In genomic region chr12:65741662-65742480, GRCh38 we compare ENCODE assay signal across 8 cellular contexts.
DNase-seq lines count a peak whose midpoint lies in the region; ATAC-seq, FAIRE-seq and TF ChIP-seq lines count a peak whose summit lies in the region.

No MANE protein-coding gene starts in this region.

- WGBS in mammary epithelial cell (ENCODE audit: low coverage, missing lambda C conversion rate), result 18% methylated on average over 5 of the region's 83 CpGs

- no peak for TF ChIP-seq POLR2A in GM12892 (IDR thresholded peaks at IDR 0.05; ENCODE audit: low read depth, low read length)

- peak; percentile 73 for ATAC-seq in Panc1

- CTCF ChIA-PET in Panc1 (lab: Charles Lee), result interaction anchor here (0.6 kb wide), 1 partner anchor 71 kb away, joined by 4 read pairs; no protein-coding TSS in a partner anchor
- CTCF ChIA-PET in mammary epithelial cell (lab: Charles Lee; ENCODE audit: low non-redundant PET), result interaction anchor here (0.7 to 0.8 kb wide), 2 partner anchors 21 to 77 kb away, joined by 3 to 4 read pairs; no protein-coding TSS in a partner anchor

- H3K27ac ChIP-seq in Panc1 (ENCODE audit: low read length), result peak overlapping the region; percentile 77
- H3K27ac ChIP-seq in mammary epithelial cell (ENCODE audit: insufficient read depth, low read depth, low read length), result peak overlapping the region; percentile 46
- peak overlapping the region in 6 of 21 experiments; percentile 7 to 74 (median 40) for H3K27ac ChIP-seq in skin epidermis

- H3K27me3 ChIP-seq in Panc1 (ENCODE audit: control insufficient read depth, insufficient read depth, low read length) (no peaks in the 10 kb centered on the region), mammary epithelial cell (ENCODE audit: insufficient read depth, low read length) (no peaks in the 10 kb centered on the region)

- H3K36me3 ChIP-seq in Panc1 (ENCODE audit: control insufficient read depth, insufficient read depth, low read length) (no peaks in the 10 kb centered on the region), mammary epithelial cell (ENCODE audit: insufficient read depth, low read length) (no peaks in the 10 kb centered on the region)

- FAIRE-seq in GM12892 (lab: Jason Lieb, UNC), result no peak

- H2AFZ ChIP-seq in mammary epithelial cell (ENCODE audit: low read depth, low read length), result peak overlapping the region; percentile 98

- no peak; the same call in 1 of the 2 replicates for TF ChIP-seq CTCF in Panc1 (IDR thresholded peaks at IDR 0.05)
- TF ChIP-seq CTCF in mammary epithelial cell (conservative IDR thresholded peaks at IDR 0.05 in 1 of 2, IDR thresholded peaks at IDR 0.05 in 1 of 2; ENCODE audit: extremely low read depth in 1 of 2, insufficient read depth in 1 of 2, low read depth in 1 of 2, low read length in 2 of 2), result peak in 1 of 2 donors; percentile 8

- peaks cover 3% of the 10 kb centered on the region; the same call in 1 of the 2 replicates for H3K9me3 ChIP-seq in Panc1 (ENCODE audit: control insufficient read depth, insufficient read depth, low read depth, low read length)
- no peaks in the 10 kb centered on the region for H3K9me3 ChIP-seq in mammary epithelial cell (replicated peaks; ENCODE audit: insufficient read depth, low read length)

- H3K9ac ChIP-seq in mammary epithelial cell (ENCODE audit: insufficient read depth, low read length), result peak overlapping the region; percentile 72

- POLR2A ChIA-PET in Panc1 (lab: Charles Lee), result no interaction called here

- peak; percentile 12 to 22 for DNase-seq in activated CD4-positive, alpha-beta T cell treated with anti-CD3 and anti-CD28 coated beads for 4 hours
- no peak for DNase-seq in activated CD4-positive, alpha-beta T cell treated with anti-CD3 and anti-CD28 coated beads for 1 hour
- DNase-seq in Panc1 (ENCODE audit: low read depth, low spot score) (no peak), mammary epithelial cell (no peak), iris pigment epithelial cell (ENCODE audit: low read depth) (peak; percentile 59), UCSD-AML1 (lab: John Stamatoyannopoulos, UW; ENCODE audit: unreplicated experiment) (no peak), GM12892 (ENCODE audit: insufficient read length) (no peak)

- BruUV-seq in Panc1 (replicated peaks; lab: Mats Ljungman, UMichigan) (no TSS peak), mammary epithelial cell (replicated peaks; lab: Mats Ljungman, UMichigan) (TSS peak; percentile 38)

- intact Hi-C loops in Panc1 (cut with micrococcal nuclease; ENCODE audit: unreplicated experiment), result loop anchor here (10.0 kb wide), 2 partner anchors 83 to 137 kb away; partner anchors contain the start of gene HMGA2
- intact Hi-C loops in mammary epithelial cell (cut with micrococcal nuclease), result loop anchor here (1.0 to 2.0 kb wide), 4 partner anchors 23 to 185 kb away; partner anchors contain the start of gene HMGA2

- peak overlapping the region; percentile 75 to 76 for H3K4me3 ChIP-seq in Panc1 (ENCODE audit: low read depth in 2 of 2, low read length in 2 of 2)
- H3K4me3 ChIP-seq in mammary epithelial cell (replicated peaks in 1 of 3; ENCODE audit: insufficient read depth in 1 of 3, low read depth in 2 of 3, low read length in 3 of 3), result peak overlapping the region; percentile 77 to 90 (median 89)
- peak overlapping the region; percentile 44 to 63 (median 48) for H3K4me3 ChIP-seq in skin epidermis

- dilution Hi-C loops in mammary epithelial cell (cut with HindIII; ENCODE audit: low sequenced_read_pairs), result no loop called here

- no peaks in the 10 kb centered on the region for H3K79me2 ChIP-seq in mammary epithelial cell (ENCODE audit: insufficient read depth, low read length)

- H3K4me2 ChIP-seq in mammary epithelial cell (ENCODE audit: insufficient read depth, low read depth, low read length), result peak overlapping the region; percentile 100

- no peaks in the 10 kb centered on the region for H4K20me1 ChIP-seq in mammary epithelial cell (ENCODE audit: insufficient read depth, low read length)

- H3K4me1 ChIP-seq in Panc1 (ENCODE audit: control insufficient read depth, insufficient read depth, low read length) (peaks cover 12% of the 10 kb centered on the region), mammary epithelial cell (ENCODE audit: insufficient read depth, low read length) (peaks cover 14% of the 10 kb centered on the region)

- in situ Hi-C loops in Panc1 (cut with HindIII; ENCODE audit: low pct_unique_long_range_greater_than_20kb, low sequenced_read_pairs), result no loop called here
- in situ Hi-C loops in mammary epithelial cell (cut with MboI; ENCODE audit: low sequenced_read_pairs in 2 of 2), result no loop called here

Comparison
In these comparisons a context has a peak if more than half of its experiments do, and no peak if none do; other contexts are left out.
1. DNase-seq: peak in activated CD4-positive, alpha-beta T cell treated with anti-CD3 and anti-CD28 coated beads for 4 hours (2 of 2) and iris pigment epithelial cell (single experiment); none in activated CD4-positive, alpha-beta T cell treated with anti-CD3 and anti-CD28 coated beads for 1 hour (single experiment), Panc1 (single experiment), mammary epithelial cell (single experiment), UCSD-AML1 (single experiment) and GM12892 (single experiment).
2. Peak in every context shown above with its lines, with median percentiles within 50 percentile points of each other: H3K4me3 ChIP-seq.